In the genomic region with DNA sequence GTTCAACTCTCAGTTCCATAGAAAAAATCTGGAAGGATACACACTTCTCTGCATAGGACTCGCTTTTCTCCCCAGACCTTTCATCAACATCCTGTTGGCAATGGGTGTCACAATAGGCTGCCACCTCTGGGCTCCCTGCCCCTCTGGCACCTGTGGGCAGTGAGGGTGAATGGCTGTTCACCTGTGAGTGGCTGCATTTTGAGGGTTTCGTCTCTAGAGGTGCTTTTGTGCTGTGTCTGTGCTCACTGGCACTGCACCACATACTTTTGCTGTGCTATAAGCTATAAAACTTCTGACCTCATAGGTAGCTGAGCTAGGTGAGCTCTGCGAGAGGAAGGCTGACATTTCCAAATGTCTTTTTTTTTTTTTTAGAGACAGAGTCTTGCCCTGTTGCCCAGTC, we compare ENCODE assay signal across 17 cellular contexts. TPM values are rescaled to one million over a fixed set of nuclear protein-coding genes. Genes with fewer than 3 reads are reported as not detected.
"Had no signal": no experiment of that assay in that cellular context is flagged by ENCODE, and none has a peak within 500 bp of the region (broad histone marks: within the 10 kb centered on the region; RNA-seq: fewer than 3 reads in every experiment).

No MANE protein-coding gene starts in this region.

- H3K27ac Mint-ChIP-seq: activated naive CD8-positive, alpha-beta T cell treated with anti-CD3 and anti-CD28 coated beads for 36 hours; memory B cell; progenitor cell of endocrine pancreas; T-helper 17 cell had no signal

- ATAC-seq: left lung, sciatic nerve, T-helper 17 cell had no signal

- H3K4me3 Mint-ChIP-seq: activated naive CD8-positive, alpha-beta T cell treated with anti-CD3 and anti-CD28 coated beads for 36 hours; memory B cell; nephron; T-helper 17 cell had no signal

- H3K27ac ChIP-seq: left lung had no signal

- H3K4me1 Mint-ChIP-seq: memory B cell, T-helper 17 cell had no signal

- H3K4me3 ChIP-seq: left lung had no signal

- H3K36me3 ChIP-seq: left lung had no signal

- H3K9me3 ChIP-seq: left lung had no signal

- FAIRE-seq: TTC549 had no signal

- H3K27me3 ChIP-seq: left lung had no signal

- DNase-seq: activated CD4-positive, alpha-beta T cell treated with anti-CD3 and anti-CD28 coated beads, Interleukin-2, amount 50 U/mL, for 48 hours; activated gamma-delta T cell; activated naive CD8-positive, alpha-beta T cell treated with anti-CD3 and anti-CD28 coated beads for 36 hours; activated T-cell treated with anti-CD3 and anti-CD28 coated beads, Interleukin-2, amount 50 U/mL, for 48 hours; left lung; occipital lobe; stimulated activated CD4-positive, alpha-beta T cell treated with anti-CD3 and anti-CD28 coated beads, Interleukin-12 subunit alpha, Interleukin-12 subunit beta, amount 100 ng/mL, for 4 hours; stimulated activated naive CD4-positive, alpha-beta T cell treated with Interleukin-2 at 50 U/mL for 16 hours; T-helper 17 cell had no signal

RNA-seq across cellular contexts. Expression of a gene that starts 51.0 kb away (rescaled TPM):
- total RNA-seq: activated naive CD8-positive, alpha-beta T cell treated with anti-CD3 and anti-CD28 coated beads for 36 hours; chondrocyte; dermis microvascular lymphatic vessel endothelial cell; glomerular endothelial cell; left lung; occipital lobe; progenitor cell of endocrine pancreas; sciatic nerve; T-helper 17 cell had no signal
